20 cellular contexts compared by ENCODE assay signal in the genomic region with DNA sequence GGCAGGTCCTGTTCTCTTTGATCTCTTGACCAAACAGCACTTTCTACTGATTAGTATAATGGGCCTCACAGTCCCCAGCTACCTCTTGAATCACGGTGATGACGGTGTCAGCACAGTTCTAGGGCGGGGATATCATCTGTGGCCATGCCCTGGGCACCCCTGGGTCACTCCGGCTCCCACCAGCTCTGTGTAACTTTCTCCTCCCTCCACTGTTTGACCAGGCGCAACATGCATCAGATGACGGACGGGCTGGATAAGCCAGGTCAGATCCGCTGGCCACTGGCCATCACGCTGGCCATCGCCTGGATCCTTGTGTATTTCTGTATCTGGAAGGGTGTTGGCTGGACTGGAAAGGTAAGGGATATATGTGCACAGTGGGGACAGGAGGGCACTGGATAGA. TPM values are rescaled to one million over a fixed set of nuclear protein-coding genes. Genes with fewer than 3 reads are reported as not detected.
DNase-seq lines count a peak whose midpoint lies in the region; ATAC-seq and TF ChIP-seq lines count a peak whose summit lies in the region.
"Had no signal": no experiment of that assay in that cellular context is flagged by ENCODE, and none has a peak within 500 bp of the region (broad histone marks: within the 10 kb centered on the region; RNA-seq: fewer than 3 reads in every experiment).

No MANE protein-coding gene starts in this region.

- 17% methylated on average over 4 of the region's 10 CpGs for WGBS in right lobe of liver (ENCODE audit: insufficient coverage, low coverage, low lambda C conversion rate, missing lambda C conversion rate)

- ATAC-seq in right lobe of liver, result peak; percentile 77 to 79 (median 78)
- ATAC-seq: GM12878 had no signal

- H3K4me1 ChIP-seq in right lobe of liver, result peaks cover 0 to 40% (median 17%) of the 10 kb centered on the region in 4 donors
- no peaks in the 10 kb centered on the region for H3K4me1 ChIP-seq in uterus
- H3K4me1 ChIP-seq in tibial artery, result no peaks in the 10 kb centered on the region
- H3K4me1 ChIP-seq: BE2C had no signal

- TF ChIP-seq POLR2A in right lobe of liver (IDR thresholded peaks at IDR 0.05) (no peak), uterus (IDR thresholded peaks at IDR 0.05) (no peak)

- DNase-seq in caudate nucleus (lab: John Stamatoyannopoulos, UW) (no peak), right lobe of liver (peak; percentile 75 to 88 (median 85)), substantia nigra (lab: John Stamatoyannopoulos, UW) (no peak), uterus (no peak), tibial artery (no peak), cerebellum (ENCODE audit: low spot score) (no peak)
- DNase-seq in stimulated activated CD4-positive, alpha-beta T cell treated with anti-CD3 and anti-CD28 coated beads, Interleukin-4, amount 100 ng/mL, for 4 hours, result no peak
- DNase-seq: ACHN; BE2C; CD4-positive, CD25-positive, alpha-beta regulatory T cell; CD8-positive, alpha-beta memory T cell; COR-L47; DMS 273 treated with DMSO at 0.1 percent for 48 hours; DMS53; DND-41; EL had no signal

- H3K36me3 ChIP-seq in right lobe of liver (peaks cover 0 to 29% (median 13%) of the 10 kb centered on the region in 4 donors), uterus (no peaks in the 10 kb centered on the region), tibial artery (no peaks in the 10 kb centered on the region)
- H3K36me3 ChIP-seq: BE2C had no signal

- intact Hi-C loops in right lobe of liver (cut with DNase I), result no loop called here
- intact Hi-C loops in uterus (cut with DNase I; ENCODE audit: low total_unique reads), result no loop called here
- intact Hi-C loops in tibial artery (cut with DNase I; ENCODE audit: low total_unique reads), result no loop called here

- no peaks in the 10 kb centered on the region for H3K27me3 ChIP-seq in layer of hippocampus (ENCODE audit: control insufficient read depth, insufficient read depth, low read length)
- H3K27me3 ChIP-seq in right lobe of liver, result no peaks in the 10 kb centered on the region
- no peaks in the 10 kb centered on the region for H3K27me3 ChIP-seq in uterus
- peaks cover 0 to 5% of the 10 kb centered on the region in 2 donors for H3K27me3 ChIP-seq in tibial artery

- peak overlapping the region; percentile 68 for H3K27ac ChIP-seq in caudate nucleus (ENCODE audit: low read depth, low read length)
- H3K27ac ChIP-seq in layer of hippocampus (ENCODE audit: low read depth, low read length), result peak overlapping the region; percentile 71
- H3K27ac ChIP-seq in right lobe of liver, result peak overlapping the region in 2 of 3 donors; percentile 45 to 55
- H3K27ac ChIP-seq in substantia nigra (ENCODE audit: low read depth, low read length, poor library complexity, severe bottlenecking), result peak overlapping the region; percentile 75
- H3K27ac ChIP-seq in uterus, result no peak overlapping the region
- H3K27ac ChIP-seq in tibial artery, result no peak overlapping the region

- no peak for TF ChIP-seq CTCF in right lobe of liver (IDR thresholded peaks at IDR 0.05)
- TF ChIP-seq CTCF in uterus (IDR thresholded peaks at IDR 0.05), result no peak
- TF ChIP-seq CTCF in tibial artery (IDR thresholded peaks at IDR 0.05), result no peak

- H3K9me3 ChIP-seq in right lobe of liver (no peaks in the 10 kb centered on the region), uterus (no peaks in the 10 kb centered on the region), tibial artery (no peaks in the 10 kb centered on the region)
- H3K9me3 ChIP-seq: BE2C had no signal

- no peak overlapping the region for H3K4me3 ChIP-seq in right lobe of liver
- H3K4me3 ChIP-seq in uterus, result no peak overlapping the region
- no peak overlapping the region for H3K4me3 ChIP-seq in tibial artery
- H3K4me3 ChIP-seq: GM12878 had no signal

RNA-seq across cellular contexts. Expression of a gene that starts 29.6 kb away (rescaled TPM):
- total RNA-seq in right lobe of liver (10 to 100 TPM; 14.5 to 70.1 (median 37.3) TPM), uterus (1 to 10 TPM in 2 of 4 donors, under 1 TPM in 2; under 0.01 to 5.0 (median 1.6) TPM), cerebellum (167 TPM)
- total RNA-seq: CD4-positive, CD25-positive, alpha-beta regulatory T cell; CD8-positive, alpha-beta memory T cell; G401; GM12878; H9 had no signal

Comparison
In these comparisons a context has a peak if more than half of its experiments do, and no peak if none do; other contexts are left out.
1. DNase-seq: peak in right lobe of liver (3 of 3); none in caudate nucleus (0 of 61), substantia nigra (0 of 49), uterus (0 of 2), stimulated activated CD4-positive, alpha-beta T cell treated with anti-CD3 and anti-CD28 coated beads, Interleukin-4, amount 100 ng/mL, for 4 hours (0 of 2), tibial artery (0 of 2) and cerebellum (single experiment).
2. H3K27ac ChIP-seq: peak in caudate nucleus (single experiment), layer of hippocampus (single experiment), right lobe of liver (2 of 3) and substantia nigra (single experiment); none in uterus (0 of 2) and tibial artery (0 of 2).